In the genomic region with DNA sequence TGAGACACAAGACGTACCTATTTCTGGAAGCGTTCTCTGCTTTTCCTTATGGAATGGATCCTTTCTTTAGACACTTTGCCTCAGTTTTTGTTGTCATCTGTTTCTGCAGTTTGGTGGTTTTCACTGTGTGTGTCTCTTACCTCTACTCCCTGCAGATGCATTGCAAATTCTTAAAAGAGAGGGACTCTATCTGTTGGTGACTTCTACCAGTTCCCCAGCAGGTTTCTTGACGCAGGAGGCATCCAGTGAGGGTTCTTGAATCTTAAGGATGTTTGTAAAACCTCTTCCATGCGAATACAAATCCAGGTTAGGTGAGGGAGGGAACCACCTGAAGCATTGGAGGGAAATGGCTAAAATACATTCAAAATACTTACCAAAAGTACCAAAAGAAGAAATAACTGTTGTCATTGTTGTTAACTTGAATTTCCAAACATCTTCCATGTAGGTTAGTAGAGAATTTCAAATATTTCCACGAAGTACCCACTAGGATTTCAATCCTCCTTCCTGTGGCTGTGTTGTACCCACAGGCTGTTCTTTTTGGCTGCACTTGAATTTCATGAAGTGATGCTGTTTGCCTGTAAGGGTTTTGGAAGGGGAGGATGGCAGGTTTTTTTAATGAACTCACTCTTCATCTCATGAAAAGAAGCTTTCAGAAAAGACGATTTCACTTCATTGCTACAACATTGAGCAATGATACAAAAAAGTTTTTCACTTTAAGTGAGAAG, we compare ENCODE assay signal across 23 cellular contexts. TPM values are rescaled to one million over a fixed set of nuclear protein-coding genes. Genes with fewer than 3 reads are reported as not detected.
DNase-seq lines count a peak whose midpoint lies in the region; ATAC-seq, FAIRE-seq and TF ChIP-seq lines count a peak whose summit lies in the region.
"Had no signal": no experiment of that assay in that cellular context is flagged by ENCODE, and none has a peak within 500 bp of the region (broad histone marks: within the 10 kb centered on the region; RNA-seq: fewer than 3 reads in every experiment).

No MANE protein-coding gene starts in this region.

- H2BK12ac ChIP-seq in H1 (ENCODE audit: low read depth, low read length): no peak overlapping the region

- no peaks in the 10 kb centered on the region for H3K36me3 ChIP-seq in H1 (ENCODE audit: control insufficient read depth in 2 of 4, insufficient read depth in 4 of 4, low read length in 3 of 4)
- H3K36me3 ChIP-seq: BLaER1 had no signal

- peaks cover 50% of the 10 kb centered on the region for H3K4me1 Mint-ChIP-seq in WTC11
- H3K4me1 Mint-ChIP-seq in nephron progenitor cell: peaks cover 28% of the 10 kb centered on the region
- H3K4me1 Mint-ChIP-seq: CD4-positive, CD25-positive, alpha-beta regulatory T cell had no signal

- no peaks in the 10 kb centered on the region for H3K27me3 ChIP-seq in H1 (replicated peaks in 1 of 4; ENCODE audit: control insufficient read depth in 3 of 4, extremely low read depth in 1 of 4, insufficient read depth in 3 of 4, low read length in 3 of 4)
- H3K27me3 ChIP-seq: BLaER1 had no signal

- no peak overlapping the region for H2AFZ ChIP-seq in H1 (ENCODE audit: low read length)
- H2AFZ ChIP-seq: GM23248 had no signal

- H3K9me3 Mint-ChIP-seq in WTC11 (no peaks in the 10 kb centered on the region), nephron progenitor cell (peaks cover 4% of the 10 kb centered on the region)

- no peak overlapping the region for H3K27ac ChIP-seq in H1 (ENCODE audit: low read depth, low read length)
- H3K27ac ChIP-seq: BLaER1, GM23248 had no signal

- H3K4me3 Mint-ChIP-seq in WTC11: no peak overlapping the region
- no peak overlapping the region for H3K4me3 Mint-ChIP-seq in nephron progenitor cell
- H3K4me3 Mint-ChIP-seq: CD4-positive, CD25-positive, alpha-beta regulatory T cell had no signal

- H4K91ac ChIP-seq in H1 (replicated peaks; ENCODE audit: insufficient read length, low read length): no peak overlapping the region

- FAIRE-seq in H1 (lab: Jason Lieb, UNC): peak; percentile 91
- FAIRE-seq: GM18507 had no signal

- POLR2A ChIA-PET in WTC11 (lab: Charles Lee) (no interaction called here), H1 (lab: Charles Lee; ENCODE audit: partially characterized antibody) (no interaction called here)

- H3K14ac ChIP-seq in H1 (ENCODE audit: insufficient read length): no peak overlapping the region

- H3K27me3 Mint-ChIP-seq in WTC11 (ENCODE audit: low read depth) (no peaks in the 10 kb centered on the region), nephron progenitor cell (ENCODE audit: low read depth, poor library complexity) (no peaks in the 10 kb centered on the region)
- H3K27me3 Mint-ChIP-seq: CD4-positive, CD25-positive, alpha-beta regulatory T cell had no signal

- TF ChIP-seq EP300 in H1 (IDR thresholded peaks at IDR 0.05; ENCODE audit: borderline replicate concordance in 1 of 2, low read depth in 2 of 2, low read length in 2 of 2): no peak

- H3K36me3 Mint-ChIP-seq in WTC11: no peaks in the 10 kb centered on the region
- peaks cover 33% of the 10 kb centered on the region for H3K36me3 Mint-ChIP-seq in nephron progenitor cell (ENCODE audit: low read depth)
- H3K36me3 Mint-ChIP-seq: CD4-positive, CD25-positive, alpha-beta regulatory T cell had no signal

- TF ChIP-seq CTCF in AG10803 (conservative IDR thresholded peaks at IDR 0.05; ENCODE audit: low read length) (no peak), WTC11 (IDR thresholded peaks at IDR 0.05) (no peak), H1 (IDR thresholded peaks at IDR 0.05; ENCODE audit: control extremely low read depth in 1 of 3, insufficient read depth in 1 of 3, low read depth in 1 of 3, low read length in 3 of 3) (no peak), nephron progenitor cell (IDR thresholded peaks at IDR 0.05) (no peak)

- H3K4me3 ChIP-seq in AG10803 (ENCODE audit: low read length) (no peak overlapping the region), H1 (ENCODE audit: extremely low read depth in 1 of 4, insufficient read depth in 2 of 4, low read depth in 3 of 4, low read length in 4 of 4) (no peak overlapping the region)
- H3K4me3 ChIP-seq: BLaER1, GM23248 had no signal

- CTCF ChIA-PET in WTC11 (lab: Charles Lee): no interaction called here
- CTCF ChIA-PET in H1 (lab: Charles Lee; ENCODE audit: partially characterized antibody): no interaction called here

- H3K4me1 ChIP-seq in H1 (replicated peaks in 1 of 4; ENCODE audit: control insufficient read depth in 3 of 4, insufficient read depth in 4 of 4, low read length in 3 of 4): peaks cover 0 to 26% (median 6%) of the 10 kb centered on the region in 4 experiments; a peak in 3 of 7 replicates
- H3K4me1 ChIP-seq: BLaER1 had no signal

- 0 out of 2 replicates have a peak, but pooled peaks cover 2% of the 10 kb centered on the region for H3K79me1 ChIP-seq in H1 (ENCODE audit: low read depth, low read length)

- H3K27ac Mint-ChIP-seq in WTC11: peak overlapping the region; percentile 60; the same call in 1 of the 2 replicates
- peak overlapping the region; percentile 39 for H3K27ac Mint-ChIP-seq in nephron progenitor cell
- H3K27ac Mint-ChIP-seq: CD4-positive, CD25-positive, alpha-beta regulatory T cell had no signal

- H2BK120ac ChIP-seq in H1 (replicated peaks; ENCODE audit: low read depth, low read length): no peak overlapping the region

- no peak overlapping the region for H2BK15ac ChIP-seq in H1 (ENCODE audit: low read length)

- H3K23ac ChIP-seq in H1 (ENCODE audit: insufficient read length): no peak overlapping the region

- H2AK5ac ChIP-seq in H1 (ENCODE audit: low read depth, low read length): no peak overlapping the region

- no peak overlapping the region for H3K4ac ChIP-seq in H1 (replicated peaks; ENCODE audit: insufficient read length, low read depth, low read length)

- H3K23me2 ChIP-seq in H1 (ENCODE audit: low read depth, low read length): no peaks in the 10 kb centered on the region

- TF ChIP-seq POLR2A in H1 (IDR thresholded peaks at IDR 0.05; ENCODE audit: control extremely low read depth in 1 of 2, low read depth in 2 of 2, low read length in 2 of 2): no peak

- no peak overlapping the region for H3K56ac ChIP-seq in H1 (replicated peaks; ENCODE audit: insufficient read length, low read depth, low read length)

- H4K20me1 ChIP-seq in H1 (replicated peaks in 1 of 2; ENCODE audit: control insufficient read depth in 1 of 2, insufficient read depth in 2 of 2, low read length in 2 of 2): no peaks in the 10 kb centered on the region
- H4K20me1 ChIP-seq: BLaER1 had no signal

- peak; percentile 21 for DNase-seq in AG10803 (ENCODE audit: low read depth)
- DNase-seq in WTC11 (ENCODE audit: low spot score): no peak
- DNase-seq in H1 (ENCODE audit: low read depth in 1 of 2, low spot score in 2 of 2): no peak
- no peak for DNase-seq in nephron progenitor cell
- DNase-seq in SKM-1 treated with dmso at 0.1 percent for 144 hours (lab: John Stamatoyannopoulos, UW; ENCODE audit: unreplicated experiment): no peak
- no peak for DNase-seq in NCI-H1694 treated with DMSO at 0.1 percent for 48 hours (lab: John Stamatoyannopoulos, UW)
- DNase-seq: 8988T; ACHN; CD4-positive, CD25-positive, alpha-beta regulatory T cell; DMS53; GM23248; HCEC 1CT; NCI-H1092 treated with DMSO at 0.1 percent for 48 hours; NCI-H1436; NCI-H187 treated with DMSO at 0.1 percent for 48 hours; NCI-H2171 treated with DMSO at 0.1 percent for 48 hours; NCI-H524; NCI-H774 had no signal

- no peak overlapping the region; the same call in 1 of the 2 replicates for H2BK5ac ChIP-seq in H1 (ENCODE audit: low read depth, low read length)

- H4K8ac ChIP-seq in H1 (ENCODE audit: extremely low read depth, insufficient read depth, low read length): no peak overlapping the region

- no peaks in the 10 kb centered on the region for H3K9me3 ChIP-seq in H1 (ENCODE audit: insufficient read depth in 2 of 2, low read depth in 1 of 2, low read length in 1 of 2)
- H3K9me3 ChIP-seq: BLaER1 had no signal

- no peak overlapping the region for H4K5ac ChIP-seq in H1 (ENCODE audit: insufficient read length, low read depth, low read length)

- ATAC-seq in WTC11 (peak; percentile 50), GM19395 (IDR thresholded peaks at IDR 0.05; ENCODE audit: unreplicated experiment) (no peak), HG03442 (IDR thresholded peaks at IDR 0.05; ENCODE audit: unreplicated experiment) (no peak)

- no peak for TF ChIP-seq RAD21 in H1 (IDR thresholded peaks at IDR 0.05 in 1 of 2, conservative IDR thresholded peaks at IDR 0.05 in 1 of 2; ENCODE audit: low read depth in 2 of 2, low read length in 2 of 2)

- no peak overlapping the region for H3K9ac ChIP-seq in H1 (replicated peaks in 1 of 4; ENCODE audit: extremely low read depth in 1 of 4, low read depth in 3 of 4, low read length in 3 of 4)
- H3K9ac ChIP-seq: BLaER1, GM23248 had no signal

- no peak overlapping the region; a peak in 1 of 4 replicates for H3K4me2 ChIP-seq in H1 (ENCODE audit: insufficient read depth in 1 of 2, low read depth in 2 of 2, low read length in 2 of 2)
- H3K4me2 ChIP-seq: BLaER1 had no signal

- no peak overlapping the region for H3K18ac ChIP-seq in H1 (ENCODE audit: extremely low read depth, low read length)

- 71% methylated on average over 6 of the region's 6 CpGs; no CpG with 5 or more reads in 1 of the 2 experiments for WGBS in H1 (ENCODE audit: extremely low coverage in 1 of 2, insufficient coverage in 1 of 2, insufficient read length in 1 of 2, insufficient replicate concordance in 2 of 2, low coverage in 1 of 2, low lambda C conversion rate in 2 of 2, missing lambda C conversion rate in 1 of 2), 2 experiments

- H3K79me2 ChIP-seq in H1 (ENCODE audit: control insufficient read depth in 1 of 2, insufficient read depth in 2 of 2, low read length in 2 of 2): peaks cover 6 to 91% of the 10 kb centered on the region in 2 experiments; a peak in 3 of 4 replicates

- H2BK20ac ChIP-seq in H1 (ENCODE audit: low read length): no peak overlapping the region

TF ChIP-seq in H1, 55 proteins besides CTCF, POLR2A, EP300 and RAD21 (continues in another document):
- TF ChIP-seq KDM1A (IDR thresholded peaks at IDR 0.05; ENCODE audit: borderline replicate concordance, low read length) (no peak), PHF8 (conservative IDR thresholded peaks at IDR 0.05; ENCODE audit: low read depth, low read length) (no peak), KDM5A (IDR thresholded peaks at IDR 0.05; ENCODE audit: low read length) (no peak)

RNA-seq across cellular contexts. Expression of a gene that starts 32.2 kb away (rescaled TPM):
- total RNA-seq in WTC11 (2021): 31.7 to 37.9 TPM (median 37.8 TPM) in 3 replicates
- total RNA-seq in H1 (2021; fragmentation: NEBNext Ultra II Directional; extraction: Animal tissue kit (Norgen Biotek cat#: 25700)): 40.1 and 40.5 TPM in 2 replicates
- 11.3 and 23.0 TPM in 2 replicates for polyA plus RNA-seq in H1 (2011; rRNA removed)
- polyA plus RNA-seq in H1 (2011; cell fraction: cytosol; rRNA removed): 16.4 TPM
- 24.7 TPM for polyA plus RNA-seq in H1 (2011; cell fraction: nucleus; rRNA removed)
- 16.7 to 24.1 TPM (median 19.4 TPM) in 4 replicates for polyA plus RNA-seq in H1 (2012, experiment 1 of 2)
- 3.3 TPM for polyA plus RNA-seq in H1 (2012, experiment 2 of 2)
- 38.8 TPM for polyA plus RNA-seq in H1 (2013, experiment 1 of 2)
- polyA plus RNA-seq in H1 (2013, experiment 2 of 2): 39.9 TPM
- polyA minus RNA-seq in H1 (2011; rRNA and poly(A)+ RNA removed): 60.9 and 99.3 TPM in 2 replicates
- polyA minus RNA-seq in H1 (2011; cell fraction: cytosol; rRNA and poly(A)+ RNA removed): 22.5 TPM
- 80.5 TPM for polyA minus RNA-seq in H1 (2011; cell fraction: nucleus; rRNA and poly(A)+ RNA removed)
- total RNA-seq: G401 had no signal
